In genomic region chr9:114587345-114588149, GRCh38 we compare ENCODE assay signal across 8 cellular contexts. TPM values are rescaled to one million over a fixed set of nuclear protein-coding genes. Genes with fewer than 3 reads are reported as not detected.
DNase-seq lines count a peak whose midpoint lies in the region; ATAC-seq and TF ChIP-seq lines count a peak whose summit lies in the region.

Gene ATP6V1G1 (plus strand): TSS chr9:114587769. CDS start chr9:114587839, 70 bp downstream.

- 0 out of 2 replicates have a peak, but pooled peaks cover 6% of the 10 kb centered on the region for H3K9me3 Mint-ChIP-seq in WTC11
- peaks cover 0 to 2% (median 0%) of the 10 kb centered on the region in 6 donors for H3K9me3 Mint-ChIP-seq in immature natural killer cell

- CTCF ChIA-PET in WTC11 (lab: Charles Lee), result interaction anchor here (0.6 to 2.4 kb wide), 11 partner anchors 24 to 297 kb away, joined by 3 to 16 read pairs (median 4); no protein-coding TSS in a partner anchor

- ATAC-seq in GM18909 (IDR thresholded peaks at IDR 0.05; ENCODE audit: poor library complexity, unreplicated experiment) (peak; percentile 96), HG03175 (IDR thresholded peaks at IDR 0.05; ENCODE audit: unreplicated experiment) (peak; percentile 93), WTC11 (peak; percentile 90)

- TF ChIP-seq CTCF in WTC11 (IDR thresholded peaks at IDR 0.05), result no peak
- peak; percentile 17 for TF ChIP-seq CTCF in cardiac fibroblast (IDR thresholded peaks at IDR 0.05; ENCODE audit: low read depth, low read length)

- DNase-seq in AG08395 (ENCODE audit: low spot score), result peak; percentile 99
- peak; percentile 99 for DNase-seq in NCI-H226
- DNase-seq in WTC11 (ENCODE audit: low spot score), result peak; percentile 100
- peak; percentile 99 for DNase-seq in cardiac fibroblast (ENCODE audit: low read depth in 2 of 2)
- peak; percentile 97 to 98 (median 97) for DNase-seq in immature natural killer cell
- DNase-seq in smooth muscle cell of the brain vasculature (ENCODE audit: low read depth, low spot score), result peak; percentile 98

- POLR2A ChIA-PET in WTC11 (lab: Charles Lee), result interaction anchor here (0.5 to 1.6 kb wide), 13 partner anchors 9 to 415 kb away, joined by 3 to 13 read pairs (median 4); partner anchors contain the start of gene TMEM268

- H3K27me3 Mint-ChIP-seq in WTC11 (ENCODE audit: low read depth), result no peaks in the 10 kb centered on the region
- peaks cover 10 to 17% (median 12%) of the 10 kb centered on the region in 3 donors for H3K27me3 Mint-ChIP-seq in immature natural killer cell (ENCODE audit: low read depth in 3 of 3)

- peaks cover 53% of the 10 kb centered on the region for H3K4me1 Mint-ChIP-seq in WTC11
- H3K4me1 Mint-ChIP-seq in immature natural killer cell, result peaks cover 54 to 56% of the 10 kb centered on the region in 2 donors

- H3K36me3 Mint-ChIP-seq in WTC11 (peaks cover 15% of the 10 kb centered on the region), immature natural killer cell (no peaks in the 10 kb centered on the region)

- peak within 1 kb of the TSS; percentile 100 for H3K4me3 Mint-ChIP-seq in WTC11
- H3K4me3 Mint-ChIP-seq in immature natural killer cell, result peak within 1 kb of the TSS; percentile 94 to 100 (median 98)

- H3K4me3 ChIP-seq in cardiac fibroblast (replicated peaks in 1 of 2; ENCODE audit: low read depth in 2 of 2, low read length in 2 of 2), result peak within 1 kb of the TSS; percentile 97

- peak within 1 kb of the TSS; percentile 94 for H3K27ac Mint-ChIP-seq in WTC11
- peak within 1 kb of the TSS; percentile 96 to 100 (median 98) for H3K27ac Mint-ChIP-seq in immature natural killer cell

TF ChIP-seq in WTC11, 78 proteins besides CTCF, POLR2A, EP300 and RAD21 (continues in another document):
- TF ChIP-seq ERG (CRISPR knock-in tag; IDR thresholded peaks at IDR 0.05) (no peak), ARID4B (CRISPR knock-in tag; IDR thresholded peaks at IDR 0.05; ENCODE audit: borderline replicate concordance) (peak; percentile 86), MYBL2 (CRISPR knock-in tag; IDR thresholded peaks at IDR 0.05) (0 out of 2 replicates have a peak, but pooled peaks have one; percentile 71), TCF7 (CRISPR knock-in tag; IDR thresholded peaks at IDR 0.05; ENCODE audit: low read depth) (0 out of 2 replicates have a peak, but pooled peaks have one; percentile 55), SMAD4 (CRISPR knock-in tag; IDR thresholded peaks at IDR 0.05) (peak; percentile 5; the same call in 1 of the 2 replicates), SOX15 (CRISPR knock-in tag; IDR thresholded peaks at IDR 0.05) (no peak)
- TF ChIP-seq, protein P1, sequence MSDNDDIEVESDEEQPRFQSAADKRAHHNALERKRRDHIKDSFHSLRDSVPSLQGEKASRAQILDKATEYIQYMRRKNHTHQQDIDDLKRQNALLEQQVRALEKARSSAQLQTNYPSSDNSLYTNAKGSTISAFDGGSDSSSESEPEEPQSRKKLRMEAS (CRISPR knock-in tag; IDR thresholded peaks at IDR 0.05), result peak; percentile 89; the same call in 1 of the 2 replicates
- TF ChIP-seq, protein P2, sequence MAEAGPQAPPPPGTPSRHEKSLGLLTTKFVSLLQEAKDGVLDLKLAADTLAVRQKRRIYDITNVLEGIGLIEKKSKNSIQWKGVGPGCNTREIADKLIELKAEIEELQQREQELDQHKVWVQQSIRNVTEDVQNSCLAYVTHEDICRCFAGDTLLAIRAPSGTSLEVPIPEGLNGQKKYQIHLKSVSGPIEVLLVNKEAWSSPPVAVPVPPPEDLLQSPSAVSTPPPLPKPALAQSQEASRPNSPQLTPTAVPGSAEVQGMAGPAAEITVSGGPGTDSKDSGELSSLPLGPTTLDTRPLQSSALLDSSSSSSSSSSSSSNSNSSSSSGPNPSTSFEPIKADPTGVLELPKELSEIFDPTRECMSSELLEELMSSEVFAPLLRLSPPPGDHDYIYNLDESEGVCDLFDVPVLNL (CRISPR knock-in tag; IDR thresholded peaks at IDR 0.05; ENCODE audit: borderline replicate concordance, low read depth), result no peak
- TF ChIP-seq, protein P3, sequence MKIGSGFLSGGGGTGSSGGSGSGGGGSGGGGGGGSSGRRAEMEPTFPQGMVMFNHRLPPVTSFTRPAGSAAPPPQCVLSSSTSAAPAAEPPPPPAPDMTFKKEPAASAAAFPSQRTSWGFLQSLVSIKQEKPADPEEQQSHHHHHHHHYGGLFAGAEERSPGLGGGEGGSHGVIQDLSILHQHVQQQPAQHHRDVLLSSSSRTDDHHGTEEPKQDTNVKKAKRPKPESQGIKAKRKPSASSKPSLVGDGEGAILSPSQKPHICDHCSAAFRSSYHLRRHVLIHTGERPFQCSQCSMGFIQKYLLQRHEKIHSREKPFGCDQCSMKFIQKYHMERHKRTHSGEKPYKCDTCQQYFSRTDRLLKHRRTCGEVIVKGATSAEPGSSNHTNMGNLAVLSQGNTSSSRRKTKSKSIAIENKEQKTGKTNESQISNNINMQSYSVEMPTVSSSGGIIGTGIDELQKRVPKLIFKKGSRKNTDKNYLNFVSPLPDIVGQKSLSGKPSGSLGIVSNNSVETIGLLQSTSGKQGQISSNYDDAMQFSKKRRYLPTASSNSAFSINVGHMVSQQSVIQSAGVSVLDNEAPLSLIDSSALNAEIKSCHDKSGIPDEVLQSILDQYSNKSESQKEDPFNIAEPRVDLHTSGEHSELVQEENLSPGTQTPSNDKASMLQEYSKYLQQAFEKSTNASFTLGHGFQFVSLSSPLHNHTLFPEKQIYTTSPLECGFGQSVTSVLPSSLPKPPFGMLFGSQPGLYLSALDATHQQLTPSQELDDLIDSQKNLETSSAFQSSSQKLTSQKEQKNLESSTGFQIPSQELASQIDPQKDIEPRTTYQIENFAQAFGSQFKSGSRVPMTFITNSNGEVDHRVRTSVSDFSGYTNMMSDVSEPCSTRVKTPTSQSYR (CRISPR knock-in tag; IDR thresholded peaks at IDR 0.05), result no peak
- TF ChIP-seq, protein P4, sequence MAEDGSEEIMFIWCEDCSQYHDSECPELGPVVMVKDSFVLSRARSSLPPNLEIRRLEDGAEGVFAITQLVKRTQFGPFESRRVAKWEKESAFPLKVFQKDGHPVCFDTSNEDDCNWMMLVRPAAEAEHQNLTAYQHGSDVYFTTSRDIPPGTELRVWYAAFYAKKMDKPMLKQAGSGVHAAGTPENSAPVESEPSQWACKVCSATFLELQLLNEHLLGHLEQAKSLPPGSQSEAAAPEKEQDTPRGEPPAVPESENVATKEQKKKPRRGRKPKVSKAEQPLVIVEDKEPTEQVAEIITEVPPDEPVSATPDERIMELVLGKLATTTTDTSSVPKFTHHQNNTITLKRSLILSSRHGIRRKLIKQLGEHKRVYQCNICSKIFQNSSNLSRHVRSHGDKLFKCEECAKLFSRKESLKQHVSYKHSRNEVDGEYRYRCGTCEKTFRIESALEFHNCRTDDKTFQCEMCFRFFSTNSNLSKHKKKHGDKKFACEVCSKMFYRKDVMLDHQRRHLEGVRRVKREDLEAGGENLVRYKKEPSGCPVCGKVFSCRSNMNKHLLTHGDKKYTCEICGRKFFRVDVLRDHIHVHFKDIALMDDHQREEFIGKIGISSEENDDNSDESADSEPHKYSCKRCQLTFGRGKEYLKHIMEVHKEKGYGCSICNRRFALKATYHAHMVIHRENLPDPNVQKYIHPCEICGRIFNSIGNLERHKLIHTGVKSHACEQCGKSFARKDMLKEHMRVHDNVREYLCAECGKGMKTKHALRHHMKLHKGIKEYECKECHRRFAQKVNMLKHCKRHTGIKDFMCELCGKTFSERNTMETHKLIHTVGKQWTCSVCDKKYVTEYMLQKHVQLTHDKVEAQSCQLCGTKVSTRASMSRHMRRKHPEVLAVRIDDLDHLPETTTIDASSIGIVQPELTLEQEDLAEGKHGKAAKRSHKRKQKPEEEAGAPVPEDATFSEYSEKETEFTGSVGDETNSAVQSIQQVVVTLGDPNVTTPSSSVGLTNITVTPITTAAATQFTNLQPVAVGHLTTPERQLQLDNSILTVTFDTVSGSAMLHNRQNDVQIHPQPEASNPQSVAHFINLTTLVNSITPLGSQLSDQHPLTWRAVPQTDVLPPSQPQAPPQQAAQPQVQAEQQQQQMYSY (CRISPR knock-in tag; IDR thresholded peaks at IDR 0.05), result no peak

RNA-seq across cellular contexts. Expression of gene ATP6V1G1, which starts in this region (rescaled TPM):
- total RNA-seq in WTC11 (2021), result 91.3 to 108 TPM (median 92.4 TPM) in 3 replicates
- polyA plus RNA-seq in immature natural killer cell, result 100 to 1,000 TPM; 190 to 321 (median 241) TPM

Comparison
In these comparisons a context has a peak if more than half of its experiments do, and no peak if none do; other contexts are left out.
1. Peak in every context shown above with its lines: DNase-seq, ATAC-seq and H3K4me3 ChIP-seq.